Comparison of ENCODE assay signal across 8 cellular contexts in the genomic region with DNA sequence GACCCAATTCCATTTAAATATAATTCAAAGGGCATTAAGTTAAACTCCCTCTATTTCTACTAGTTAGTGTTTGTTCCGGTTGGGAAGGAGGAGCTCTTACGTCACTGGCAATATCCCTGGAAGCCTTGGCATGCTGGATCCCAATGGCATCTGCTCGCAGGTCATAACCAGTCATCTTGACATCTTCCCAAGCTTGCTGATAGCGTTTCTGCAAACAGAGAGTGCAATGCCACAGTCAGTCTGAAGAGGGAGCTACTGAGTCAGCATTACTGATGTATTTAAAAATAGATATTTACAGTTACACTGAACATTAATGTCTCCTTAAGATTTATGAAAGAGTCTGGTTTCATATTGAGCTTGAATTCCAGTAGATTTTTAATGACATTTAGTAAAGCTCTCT.
DNase-seq lines count a peak whose midpoint lies in the region; ATAC-seq and TF ChIP-seq lines count a peak whose summit lies in the region.
"Not testable (repeated sequence)": the region's sequence is repeated elsewhere in the genome, so short reads cannot be mapped to it uniquely, and the experiment has no call there.

No MANE protein-coding gene starts in this region.

- ATAC-seq in CD4-positive, alpha-beta T cell (ENCODE audit: poor library complexity) = peak; percentile 73
- ATAC-seq in GM21529 (IDR thresholded peaks at IDR 0.05; ENCODE audit: unreplicated experiment) (peak; percentile 65), HG02938 (IDR thresholded peaks at IDR 0.05; ENCODE audit: unreplicated experiment) (peak; percentile 52), HG03439 (IDR thresholded peaks at IDR 0.05; ENCODE audit: unreplicated experiment) (peak; percentile 51), WTC11 (peak; percentile 82), esophagus mucosa (peak; percentile 52), right lobe of liver (peak; percentile 80 to 97 (median 94))
- ATAC-seq in stimulated activated naive B cell treated with anti-CD40 and anti-IgM and Interleukin-4, amounts not matched to agents 10 μg/mL and 1 μg/mL and 100 μg/mL, for 72 hours (replicated peaks) = peak; percentile 38 to 42

- H3K9me3 ChIP-seq in CD4-positive, alpha-beta T cell (ENCODE audit: control insufficient read depth, low read length); right lobe of liver: not testable (repeated sequence)

- H3K36me3 Mint-ChIP-seq in CD4-positive, alpha-beta T cell (ENCODE audit: low read depth); WTC11; stimulated activated naive B cell treated with anti-CD40 and anti-IgM and Interleukin-4, amounts not matched to agents 10 μg/mL and 1 μg/mL and 100 μg/mL, for 72 hours: not testable (repeated sequence)

- not testable (repeated sequence) for H3K27ac Mint-ChIP-seq in CD4-positive, alpha-beta T cell; WTC11; stimulated activated naive B cell treated with anti-CD40 and anti-IgM and Interleukin-4, amounts not matched to agents 10 μg/mL and 1 μg/mL and 100 μg/mL, for 72 hours

- not testable (repeated sequence) for H3K4me1 Mint-ChIP-seq in CD4-positive, alpha-beta T cell (ENCODE audit: low read depth); WTC11; stimulated activated naive B cell treated with anti-CD40 and anti-IgM and Interleukin-4, amounts not matched to agents 10 μg/mL and 1 μg/mL and 100 μg/mL, for 72 hours

- no CpG with 5 or more reads among the region's 4 CpGs for WGBS in right lobe of liver (ENCODE audit: insufficient coverage, low coverage, low lambda C conversion rate, missing lambda C conversion rate)

- not testable (repeated sequence) for DNase-seq in CD4-positive, alpha-beta T cell; WTC11 (ENCODE audit: low spot score); right lobe of liver; stimulated activated naive B cell treated with anti-CD40 and anti-IgM and Interleukin-4, amounts not matched to agents 10 μg/mL and 1 μg/mL and 100 μg/mL, for 72 hours

- H3K27me3 ChIP-seq in CD4-positive, alpha-beta T cell (ENCODE audit: control insufficient read depth, insufficient read depth, low read length); right lobe of liver: not testable (repeated sequence)

- not testable (repeated sequence) for H3K9me3 Mint-ChIP-seq in CD4-positive, alpha-beta T cell; WTC11; stimulated activated naive B cell treated with anti-CD40 and anti-IgM and Interleukin-4, amounts not matched to agents 10 μg/mL and 1 μg/mL and 100 μg/mL, for 72 hours

- H3K4me1 ChIP-seq in right lobe of liver = not testable (repeated sequence)

- H3K36me3 ChIP-seq in right lobe of liver = not testable (repeated sequence)

- CTCF ChIA-PET in CD4-positive, alpha-beta T cell (lab: Charles Lee); WTC11 (lab: Charles Lee): not testable (repeated sequence)

- H3K27ac ChIP-seq in CD4-positive, alpha-beta T cell (ENCODE audit: low read depth, low read length); right lobe of liver: not testable (repeated sequence)

- not testable (repeated sequence) for H3K4me3 ChIP-seq in right lobe of liver

- not testable (repeated sequence) for TF ChIP-seq POLR2A in right lobe of liver (IDR thresholded peaks at IDR 0.05)

- POLR2A ChIA-PET in CD4-positive, alpha-beta T cell (lab: Charles Lee); WTC11 (lab: Charles Lee): not testable (repeated sequence)

- intact Hi-C loops in CD4-positive, alpha-beta T cell (cut with DNase I, micrococcal nuclease); right lobe of liver (cut with DNase I): not testable (repeated sequence)

- not testable (repeated sequence) for H3K27me3 Mint-ChIP-seq in CD4-positive, alpha-beta T cell; WTC11 (ENCODE audit: low read depth); stimulated activated naive B cell treated with anti-CD40 and anti-IgM and Interleukin-4, amounts not matched to agents 10 μg/mL and 1 μg/mL and 100 μg/mL, for 72 hours

- TF ChIP-seq CTCF in CD4-positive, alpha-beta T cell (IDR thresholded peaks at IDR 0.05); WTC11 (IDR thresholded peaks at IDR 0.05); right lobe of liver (IDR thresholded peaks at IDR 0.05): not testable (repeated sequence)

- H3K4me3 Mint-ChIP-seq in CD4-positive, alpha-beta T cell; WTC11; stimulated activated naive B cell treated with anti-CD40 and anti-IgM and Interleukin-4, amounts not matched to agents 10 μg/mL and 1 μg/mL and 100 μg/mL, for 72 hours: not testable (repeated sequence)

Comparison
In these comparisons a context has a peak if more than half of its experiments do, and no peak if none do; other contexts are left out.
1. ATAC-seq: peak in every context shown above with its lines; median percentile 94 in right lobe of liver; 82 in WTC11; 73 in CD4-positive, alpha-beta T cell; 65 in GM21529; 52 in HG02938; 52 in esophagus mucosa; 51 in HG03439; 40 in stimulated activated naive B cell treated with anti-CD40 and anti-IgM and Interleukin-4, amounts not matched to agents 10 μg/mL and 1 μg/mL and 100 μg/mL, for 72 hours.